ENCODE assay signal across 8 cellular contexts in the genomic region with DNA sequence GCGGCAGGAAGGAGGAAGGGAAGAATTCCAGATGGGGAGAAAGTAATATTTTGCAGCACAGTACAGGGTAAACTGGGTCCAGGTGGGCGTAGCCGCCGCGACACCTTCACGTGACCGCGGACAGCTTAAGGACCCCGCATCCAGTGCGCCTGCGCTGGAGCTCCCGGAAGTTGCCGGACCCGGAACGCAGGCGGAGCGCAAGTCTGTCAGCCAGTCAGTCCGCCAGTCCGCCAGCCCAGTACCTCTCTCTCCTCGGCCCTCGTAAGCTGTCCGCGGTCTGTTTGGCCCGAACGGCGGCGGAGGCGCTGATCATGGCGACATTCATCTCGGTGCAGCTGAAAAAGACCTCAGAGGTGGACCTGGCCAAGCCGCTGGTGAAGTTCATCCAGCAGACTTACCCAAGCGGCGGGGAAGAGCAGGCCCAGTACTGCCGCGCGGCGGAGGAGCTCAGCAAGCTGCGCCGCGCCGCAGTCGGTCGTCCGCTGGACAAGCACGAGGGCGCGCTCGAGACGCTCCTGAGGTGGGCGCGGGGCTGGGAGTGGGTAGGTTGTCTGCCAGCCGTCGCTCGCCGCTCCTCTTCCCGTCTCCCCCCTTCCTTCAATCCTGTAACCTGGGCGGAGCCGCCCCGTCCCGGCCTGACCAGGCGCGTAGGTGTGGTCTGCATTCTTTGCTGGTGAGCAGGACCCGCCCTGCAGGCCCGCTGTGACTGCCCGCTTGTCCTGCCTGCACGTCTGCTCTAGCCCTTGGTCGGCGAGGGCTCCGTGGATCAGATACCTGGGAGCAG. TPM values are rescaled to one million over a fixed set of nuclear protein-coding genes. Genes with fewer than 3 reads are reported as not detected.
DNase-seq lines count a peak whose midpoint lies in the region; ATAC-seq, FAIRE-seq and TF ChIP-seq lines count a peak whose summit lies in the region.

A gene with protein sequence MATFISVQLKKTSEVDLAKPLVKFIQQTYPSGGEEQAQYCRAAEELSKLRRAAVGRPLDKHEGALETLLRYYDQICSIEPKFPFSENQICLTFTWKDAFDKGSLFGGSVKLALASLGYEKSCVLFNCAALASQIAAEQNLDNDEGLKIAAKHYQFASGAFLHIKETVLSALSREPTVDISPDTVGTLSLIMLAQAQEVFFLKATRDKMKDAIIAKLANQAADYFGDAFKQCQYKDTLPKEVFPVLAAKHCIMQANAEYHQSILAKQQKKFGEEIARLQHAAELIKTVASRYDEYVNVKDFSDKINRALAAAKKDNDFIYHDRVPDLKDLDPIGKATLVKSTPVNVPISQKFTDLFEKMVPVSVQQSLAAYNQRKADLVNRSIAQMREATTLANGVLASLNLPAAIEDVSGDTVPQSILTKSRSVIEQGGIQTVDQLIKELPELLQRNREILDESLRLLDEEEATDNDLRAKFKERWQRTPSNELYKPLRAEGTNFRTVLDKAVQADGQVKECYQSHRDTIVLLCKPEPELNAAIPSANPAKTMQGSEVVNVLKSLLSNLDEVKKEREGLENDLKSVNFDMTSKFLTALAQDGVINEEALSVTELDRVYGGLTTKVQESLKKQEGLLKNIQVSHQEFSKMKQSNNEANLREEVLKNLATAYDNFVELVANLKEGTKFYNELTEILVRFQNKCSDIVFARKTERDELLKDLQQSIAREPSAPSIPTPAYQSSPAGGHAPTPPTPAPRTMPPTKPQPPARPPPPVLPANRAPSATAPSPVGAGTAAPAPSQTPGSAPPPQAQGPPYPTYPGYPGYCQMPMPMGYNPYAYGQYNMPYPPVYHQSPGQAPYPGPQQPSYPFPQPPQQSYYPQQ (plus strand): TSS at position 213 of the 784 bp plus-strand sequence. CDS start 99 bp downstream, at position 312.

- ATAC-seq in HG02798 (IDR thresholded peaks at IDR 0.05; ENCODE audit: poor library complexity, unreplicated experiment): peak; percentile 93

- intact Hi-C loops in T-helper 1 cell treated with Interleukin-12 subunit alpha and Interleukin-12 subunit beta and Interleukin-4 antibody, amounts not matched to agents 30 ng/mL and 1 ng/mL, for 36 hours (cut with micrococcal nuclease): loop anchor here (1.0 to 2.0 kb wide), 6 partner anchors 80 to 1296 kb away; a partner anchor contains a TSS
- intact Hi-C loops in left ventricle myocardium inferior (cut with micrococcal nuclease): no loop called here
- intact Hi-C loops in prostate gland (cut with DNase I): no loop called here

- under 1% methylated on average over 55 of the region's 69 CpGs for WGBS in prostate gland
- WGBS in urinary bladder: under 1% methylated on average over 69 of the region's 69 CpGs

- H3K4me1 ChIP-seq in left ventricle myocardium inferior: peaks cover 62% of the 10 kb centered on the region
- no peaks in the 10 kb centered on the region for H3K4me1 ChIP-seq in prostate gland (replicated peaks)
- no peaks in the 10 kb centered on the region for H3K4me1 ChIP-seq in urinary bladder (ENCODE audit: insufficient read depth)

- H3K4me3 ChIP-seq in left ventricle myocardium inferior (peak within 1 kb of the TSS; percentile 90), prostate gland (peak within 1 kb of the TSS; percentile 68 to 94), urinary bladder (ENCODE audit: low read depth, low read length) (peak within 1 kb of the TSS; percentile 76)

- H3K36me3 ChIP-seq in left ventricle myocardium inferior (peaks cover 9% of the 10 kb centered on the region), prostate gland (no peaks in the 10 kb centered on the region), urinary bladder (ENCODE audit: insufficient read depth) (no peaks in the 10 kb centered on the region)

- peak; percentile 77 for DNase-seq in GM12892 (ENCODE audit: insufficient read length)
- DNase-seq in NCI-H1417 treated with DMSO at 0.1 percent for 48 hours (lab: John Stamatoyannopoulos, UW): peak; percentile 24
- DNase-seq in amniotic stem cell (lab: John Stamatoyannopoulos, UW): peak; percentile 74
- DNase-seq in left ventricle myocardium inferior: peak; percentile 94
- peak; percentile 91 for DNase-seq in prostate gland (ENCODE audit: low spot score)

- peak; percentile 98 for FAIRE-seq in GM12892 (lab: Jason Lieb, UNC)

- TF ChIP-seq CTCF in left ventricle myocardium inferior (IDR thresholded peaks at IDR 0.05; ENCODE audit: borderline replicate concordance): peak; percentile 25
- TF ChIP-seq CTCF in prostate gland (IDR thresholded peaks at IDR 0.05): peak in 1 of 4 experiments; percentile 30

- H3K9me3 ChIP-seq in left ventricle myocardium inferior (replicated peaks): peaks cover under 1% of the 10 kb centered on the region
- no peaks in the 10 kb centered on the region for H3K9me3 ChIP-seq in prostate gland

- TF ChIP-seq POLR2A in GM12892 (IDR thresholded peaks at IDR 0.05; ENCODE audit: low read depth, low read length) (peak; percentile 98), prostate gland (IDR thresholded peaks at IDR 0.05) (peak; percentile 92)

- H3K27ac ChIP-seq in left ventricle myocardium inferior (replicated peaks): peak within 1 kb of the TSS; percentile 99
- peak within 1 kb of the TSS; percentile 94 for H3K27ac ChIP-seq in prostate gland
- H3K27ac ChIP-seq in urinary bladder (ENCODE audit: low read depth): peak within 1 kb of the TSS; percentile 96

- H3K27me3 ChIP-seq in left ventricle myocardium inferior (ENCODE audit: low read depth): no peaks in the 10 kb centered on the region
- H3K27me3 ChIP-seq in prostate gland (replicated peaks; ENCODE audit: insufficient read depth): no peaks in the 10 kb centered on the region

RNA-seq across cellular contexts. Expression of the gene that starts here (rescaled TPM):
- polyA plus RNA-seq in GM12892 (2012; ENCODE audit: missing spikeins): 85.1 TPM
- 184 and 188 TPM in 2 replicates for total RNA-seq in T-helper 1 cell treated with Interleukin-12 subunit alpha and Interleukin-12 subunit beta and Interleukin-4 antibody, amounts not matched to agents 30 ng/mL and 1 ng/mL, for 36 hours
- total RNA-seq in left ventricle myocardium inferior: 129 TPM
- 100 to 1,000 TPM; 165 to 251 TPM for total RNA-seq in prostate gland
- 250 TPM for total RNA-seq in urinary bladder
- 74.3 TPM for polyA plus RNA-seq in urinary bladder

Comparison
In these comparisons a context has a peak if more than half of its experiments do, and no peak if none do; other contexts are left out.
1. Peak in every context shown above with its lines: DNase-seq, ATAC-seq, H3K4me3 ChIP-seq and H3K27ac ChIP-seq.
2. DNase-seq: peak in every context shown above with its lines; median percentile 94 in left ventricle myocardium inferior; 91 in prostate gland; 77 in GM12892; 74 in amniotic stem cell; 24 in NCI-H1417 treated with DMSO at 0.1 percent for 48 hours.